ENCODE assay signal across 10 cellular contexts in genomic region chr1:234400773-234401172, GRCh38. TPM values are rescaled to one million over a fixed set of nuclear protein-coding genes. Genes with fewer than 3 reads are reported as not detected.
A peak's percentile ranks its signal among the peaks of the same experiment; 100 is the strongest.
DNase-seq lines count a peak whose midpoint lies in the region; ATAC-seq and TF ChIP-seq lines count a peak whose summit lies in the region.
"Had no signal": no experiment of that assay in that cellular context is flagged by ENCODE, and none has a peak within 500 bp of the region (broad histone marks: within the 10 kb centered on the region; RNA-seq: fewer than 3 reads in every experiment).

No MANE protein-coding gene starts in this region.

- H3K4me1 Mint-ChIP-seq in activated T-cell treated with anti-CD3 and anti-CD28 coated beads, Interleukin-2, amount 50 U/mL, for 72 hours (ENCODE audit: low read depth), result peaks cover 66% of the 10 kb centered on the region
- peaks cover 46% of the 10 kb centered on the region for H3K4me1 Mint-ChIP-seq in central memory CD8-positive, alpha-beta T cell

- no peak for DNase-seq in activated T-cell treated with anti-CD3 and anti-CD28 coated beads, Interleukin-2, amount 50 U/mL, for 72 hours
- DNase-seq in activated T-cell treated with anti-CD3 and anti-CD28 coated beads for 4 hours (no peak), spleen (no peak), HK-2 (ENCODE audit: unreplicated experiment) (no peak), NCI-H82 treated with DMSO at 0.1 percent for 48 hours (lab: John Stamatoyannopoulos, UW; ENCODE audit: unreplicated experiment) (no peak), C1 segment of cervical spinal cord (lab: John Stamatoyannopoulos, UW) (no peak)
- no peak for DNase-seq in central memory CD8-positive, alpha-beta T cell (ENCODE audit: low spot score in 2 of 2)
- DNase-seq: AML-193 had no signal

- no peak for TF ChIP-seq CTCF in spleen (IDR thresholded peaks at IDR 0.05 in 8 of 11, conservative IDR thresholded peaks at IDR 0.05 in 3 of 11)

- peak overlapping the region in 2 of 8 donors; percentile 3 to 42 for H3K4me3 ChIP-seq in spleen
- H3K4me3 ChIP-seq: SJSA1 had no signal

- peak overlapping the region; percentile 51 to 83 (median 64) for H3K27ac ChIP-seq in spleen
- H3K27ac ChIP-seq: SJSA1 had no signal

- peaks cover 3 to 7% of the 10 kb centered on the region in 2 donors for H3K36me3 Mint-ChIP-seq in activated T-cell treated with anti-CD3 and anti-CD28 coated beads, Interleukin-2, amount 50 U/mL, for 72 hours (ENCODE audit: insufficient read depth in 2 of 2)
- H3K36me3 Mint-ChIP-seq in central memory CD8-positive, alpha-beta T cell (ENCODE audit: insufficient read depth), result peaks cover 4% of the 10 kb centered on the region

- H3K4me3 Mint-ChIP-seq in activated T-cell treated with anti-CD3 and anti-CD28 coated beads, Interleukin-2, amount 50 U/mL, for 72 hours, result peak overlapping the region; percentile 45 to 91
- peak overlapping the region; percentile 45 for H3K4me3 Mint-ChIP-seq in central memory CD8-positive, alpha-beta T cell

- peaks cover 7 to 48% (median 19%) of the 10 kb centered on the region in 6 donors for H3K4me1 ChIP-seq in spleen
- H3K4me1 ChIP-seq: SJSA1 had no signal

- no peaks in the 10 kb centered on the region for H3K9me3 Mint-ChIP-seq in activated T-cell treated with anti-CD3 and anti-CD28 coated beads, Interleukin-2, amount 50 U/mL, for 72 hours
- no peaks in the 10 kb centered on the region for H3K9me3 Mint-ChIP-seq in central memory CD8-positive, alpha-beta T cell

- peaks cover 0 to 13% (median 5%) of the 10 kb centered on the region in 6 donors for H3K36me3 ChIP-seq in spleen
- H3K36me3 ChIP-seq: SJSA1 had no signal

- H3K9me3 ChIP-seq in spleen, result no peaks in the 10 kb centered on the region
- H3K9me3 ChIP-seq: SJSA1 had no signal

- H3K27ac Mint-ChIP-seq in activated T-cell treated with anti-CD3 and anti-CD28 coated beads, Interleukin-2, amount 50 U/mL, for 72 hours, result peak overlapping the region; percentile 87
- peak overlapping the region; percentile 81 for H3K27ac Mint-ChIP-seq in central memory CD8-positive, alpha-beta T cell (ENCODE audit: low read depth)

- TF ChIP-seq POLR2A in spleen (IDR thresholded peaks at IDR 0.05), result no peak

- H3K27me3 ChIP-seq in spleen (replicated peaks in 1 of 7), result no peaks in the 10 kb centered on the region
- H3K27me3 ChIP-seq: SJSA1 had no signal

- no peaks in the 10 kb centered on the region for H3K27me3 Mint-ChIP-seq in activated T-cell treated with anti-CD3 and anti-CD28 coated beads, Interleukin-2, amount 50 U/mL, for 72 hours (ENCODE audit: low read depth)
- H3K27me3 Mint-ChIP-seq in central memory CD8-positive, alpha-beta T cell, result no peaks in the 10 kb centered on the region

- intact Hi-C loops in spleen (cut with DNase I; ENCODE audit: low total_unique reads), result no loop called here

- ATAC-seq in activated T-cell treated with anti-CD3 and anti-CD28 coated beads, Interleukin-2, amount 50 U/mL, for 72 hours (replicated peaks in 1 of 2), result peak in 1 of 2 donors; percentile 38
- peak; percentile 63 for ATAC-seq in HG03196 (IDR thresholded peaks at IDR 0.05; ENCODE audit: unreplicated experiment)
- peak; percentile 71 for ATAC-seq in central memory CD8-positive, alpha-beta T cell (replicated peaks; ENCODE audit: extremely low read depth, poor library complexity, severe bottlenecking)

RNA-seq across cellular contexts. Expression of gene COA6, which starts 27.5 kb away (rescaled TPM):
- total RNA-seq in activated T-cell treated with anti-CD3 and anti-CD28 coated beads, Interleukin-2, amount 50 U/mL, for 72 hours, result 10 to 100 TPM; 55.3 to 58.2 TPM
- 10 to 100 TPM in 6 of 7 donors, 1 to 10 TPM in 1; 6.9 to 18.9 (median 18.1) TPM for total RNA-seq in spleen
- 10 to 100 TPM; 44.1 to 57.4 (median 54.0) TPM for polyA plus RNA-seq in spleen
